ENCODE assay signal across 23 cellular contexts in the genomic region with DNA sequence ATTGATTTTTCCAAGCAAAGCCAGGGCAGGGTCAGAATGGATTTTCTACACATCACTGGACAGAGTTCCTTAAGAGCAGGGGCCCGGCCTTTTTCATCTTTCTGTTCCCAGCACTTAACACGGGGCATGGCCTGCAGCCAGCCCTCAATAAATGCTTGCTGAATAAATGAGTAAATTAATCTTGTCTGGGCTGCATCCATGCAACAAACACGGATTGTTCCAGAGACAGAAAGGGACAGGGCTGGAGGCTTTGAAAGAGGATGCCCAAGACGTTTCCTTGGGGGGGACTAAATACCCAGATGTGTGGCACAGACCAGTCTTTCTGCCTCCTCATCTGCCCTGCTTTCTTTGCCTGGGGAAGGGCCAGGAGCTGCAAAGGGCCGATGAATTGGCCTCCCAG. TPM values are rescaled to one million over a fixed set of nuclear protein-coding genes. Genes with fewer than 3 reads are reported as not detected.
"Had no signal": no experiment of that assay in that cellular context is flagged by ENCODE, and none has a peak within 500 bp of the region (broad histone marks: within the 10 kb centered on the region; RNA-seq: fewer than 3 reads in every experiment).

No MANE protein-coding gene starts in this region.

- H3K36me3 ChIP-seq: gastroesophageal sphincter, lower lobe of right lung, prostate gland had no signal

- H3K4me1 Mint-ChIP-seq: activated CD4-positive, alpha-beta T cell treated with anti-CD3 and anti-CD28 coated beads, Interleukin-2, amount 10 ng/mL, durations not matched to agents 7 days and 5 days; mesothelial cell of epicardium; stimulated activated naive CD8-positive, alpha-beta T cell treated with anti-CD3 and anti-CD28 coated beads, Interleukin-15, amount 100 ng/mL, for 72 hours had no signal

- H3K4me1 ChIP-seq: lower lobe of right lung, prostate gland, testis had no signal

- ATAC-seq: activated CD4-positive, CD25-positive, alpha-beta regulatory T cell treated with anti-CD3 and anti-CD28 coated beads, Interleukin-2, amount 50 U/mL, for 24 hours; activated CD8-positive, alpha-beta T cell treated with anti-CD3 and anti-CD28 coated beads, Interleukin-2, amount 10 ng/mL, durations not matched to agents 7 days and 5 days; body of pancreas; gastroesophageal sphincter; left cardiac atrium; lower lobe of right lung; right cardiac atrium; stimulated activated naive CD8-positive, alpha-beta T cell treated with anti-CD3 and anti-CD28 coated beads, Interleukin-15, amount 100 ng/mL, for 72 hours had no signal

- H3K9me3 ChIP-seq: body of pancreas, gastroesophageal sphincter, lower lobe of right lung, prostate gland, testis had no signal

- H3K27ac Mint-ChIP-seq: activated CD4-positive, alpha-beta T cell treated with anti-CD3 and anti-CD28 coated beads, Interleukin-2, amount 10 ng/mL, durations not matched to agents 7 days and 5 days; activated CD8-positive, alpha-beta T cell treated with anti-CD3 and anti-CD28 coated beads, Interleukin-2, amount 10 ng/mL, durations not matched to agents 7 days and 5 days; activated naive CD8-positive, alpha-beta T cell treated with anti-CD3 and anti-CD28 coated beads, Interleukin-2, amount 10 ng/mL, durations not matched to agents 7 days and 5 days; activated T-cell treated with anti-CD3 and anti-CD28 coated beads, Interleukin-2, amount 50 U/mL, for 24 hours; activated T-helper 2 cell treated with anti-CD3 and anti-CD28 coated beads, Interferon-gamma antibody, Interleukin-2, Interleukin-4, amounts not matched to agents 10 μg/mL and 5 μg/mL and 100 μg/mL, durations not matched to agents 14 hours and 24 hours and 36 hours; mesothelial cell of epicardium; nephron progenitor cell; stimulated activated naive CD8-positive, alpha-beta T cell treated with anti-CD3 and anti-CD28 coated beads, Interleukin-15, amount 100 ng/mL, for 72 hours; type B pancreatic cell had no signal

- H3K4me3 Mint-ChIP-seq: activated CD4-positive, alpha-beta T cell treated with anti-CD3 and anti-CD28 coated beads, Interleukin-2, amount 10 ng/mL, durations not matched to agents 7 days and 5 days; activated CD8-positive, alpha-beta T cell treated with anti-CD3 and anti-CD28 coated beads, Interleukin-2, amount 10 ng/mL, durations not matched to agents 7 days and 5 days; activated naive CD8-positive, alpha-beta T cell treated with anti-CD3 and anti-CD28 coated beads, Interleukin-2, amount 10 ng/mL, durations not matched to agents 7 days and 5 days; activated T-cell treated with anti-CD3 and anti-CD28 coated beads, Interleukin-2, amount 50 U/mL, for 24 hours; mesothelial cell of epicardium; nephron progenitor cell; stimulated activated naive CD8-positive, alpha-beta T cell treated with anti-CD3 and anti-CD28 coated beads, Interleukin-15, amount 100 ng/mL, for 72 hours; type B pancreatic cell had no signal

- H3K9me3 Mint-ChIP-seq: activated CD4-positive, alpha-beta T cell treated with anti-CD3 and anti-CD28 coated beads, Interleukin-2, amount 10 ng/mL, durations not matched to agents 7 days and 5 days; activated naive CD8-positive, alpha-beta T cell treated with anti-CD3 and anti-CD28 coated beads, Interleukin-2, amount 10 ng/mL, durations not matched to agents 7 days and 5 days; activated T-cell treated with anti-CD3 and anti-CD28 coated beads, Interleukin-2, amount 50 U/mL, for 24 hours; activated T-helper 2 cell treated with anti-CD3 and anti-CD28 coated beads, Interferon-gamma antibody, Interleukin-2, Interleukin-4, amounts not matched to agents 10 μg/mL and 5 μg/mL and 100 μg/mL, durations not matched to agents 14 hours and 24 hours and 36 hours; mesothelial cell of epicardium; nephron progenitor cell; stimulated activated naive CD8-positive, alpha-beta T cell treated with anti-CD3 and anti-CD28 coated beads, Interleukin-15, amount 100 ng/mL, for 72 hours; type B pancreatic cell had no signal

- H3K27ac ChIP-seq: body of pancreas, dorsolateral prefrontal cortex, gastroesophageal sphincter, lower lobe of right lung, prostate gland, testis had no signal

- H3K36me3 Mint-ChIP-seq: activated naive CD8-positive, alpha-beta T cell treated with anti-CD3 and anti-CD28 coated beads, Interleukin-2, amount 10 ng/mL, durations not matched to agents 7 days and 5 days; mesothelial cell of epicardium; type B pancreatic cell had no signal

- H3K4me3 ChIP-seq: body of pancreas, dorsolateral prefrontal cortex, gastroesophageal sphincter, lower lobe of right lung, prostate gland, testis had no signal

- H3K27me3 ChIP-seq: body of pancreas, dorsolateral prefrontal cortex, gastroesophageal sphincter, testis had no signal

- DNase-seq: activated CD4-positive, alpha-beta T cell treated with anti-CD3 and anti-CD28 coated beads, Interleukin-2, amount 10 ng/mL, durations not matched to agents 7 days and 5 days; activated CD8-positive, alpha-beta T cell treated with anti-CD3 and anti-CD28 coated beads, Interleukin-2, amount 10 ng/mL, durations not matched to agents 7 days and 5 days; activated naive CD4-positive, alpha-beta T cell treated with Interleukin-2 at 50 U/mL for 16 hours; activated naive CD8-positive, alpha-beta T cell treated with anti-CD3 and anti-CD28 coated beads, Interleukin-2, amount 10 ng/mL, durations not matched to agents 7 days and 5 days; activated T-cell treated with anti-CD3 and anti-CD28 coated beads, Interleukin-2, amount 50 U/mL, for 24 hours; body of pancreas; erythroblast; left cardiac atrium; nephron progenitor cell; right cardiac atrium; small intestine; stimulated activated CD4-positive, alpha-beta T cell treated with anti-CD3 and anti-CD28 coated beads, Interleukin-4, amount 100 ng/mL, for 1 hour; stimulated activated naive CD8-positive, alpha-beta T cell treated with anti-CD3 and anti-CD28 coated beads, Interleukin-15, amount 100 ng/mL, for 72 hours; testis had no signal

RNA-seq across cellular contexts. Expression of a gene that starts 40.4 kb away (rescaled TPM):
- total RNA-seq: activated CD4-positive, alpha-beta T cell treated with anti-CD3 and anti-CD28 coated beads, Interleukin-2, amount 10 ng/mL, durations not matched to agents 7 days and 5 days; activated CD8-positive, alpha-beta T cell treated with anti-CD3 and anti-CD28 coated beads, Interleukin-2, amount 10 ng/mL, durations not matched to agents 7 days and 5 days; activated naive CD8-positive, alpha-beta T cell treated with anti-CD3 and anti-CD28 coated beads, Interleukin-2, amount 10 ng/mL, durations not matched to agents 7 days and 5 days; activated T-helper 2 cell treated with anti-CD3 and anti-CD28 coated beads, Interferon-gamma antibody, Interleukin-2, Interleukin-4, amounts not matched to agents 10 μg/mL and 5 μg/mL and 100 μg/mL, durations not matched to agents 14 hours and 24 hours and 36 hours; T-helper 1 cell treated with Interleukin-12 subunit alpha and Interleukin-12 subunit beta and Interleukin-4 antibody, amounts not matched to agents 30 ng/mL and 1 ng/mL, for 36 hours had no signal
